Comparison of ENCODE assay signal across 26 cellular contexts in genomic region chr18:29821544-29821943, GRCh38.
"Had no signal": no experiment of that assay in that cellular context is flagged by ENCODE, and none has a peak within 500 bp of the region (broad histone marks: within the 10 kb centered on the region; RNA-seq: fewer than 3 reads in every experiment).

No MANE protein-coding gene starts in this region.

- H3K4me1 ChIP-seq: stomach, testis, thyroid gland, tibial artery, tibial nerve, transverse colon, upper lobe of left lung, upper lobe of right lung, uterus had no signal

- H3K27me3 ChIP-seq: stomach, suprapubic skin, testis, thyroid gland, tibial artery, tibial nerve, transverse colon, upper lobe of left lung, upper lobe of right lung, uterus had no signal

- ATAC-seq: stimulated activated effector memory CD8-positive, alpha-beta T cell treated with anti-CD3 and anti-CD28 coated beads, Interleukin-12 subunit alpha, Interleukin-12 subunit beta, amount 100 ng/mL, for 72 hours; stimulated activated memory B cell treated with anti-CD40 and anti-IgM and Interleukin-4, amounts not matched to agents 10 μg/mL and 1 μg/mL and 100 μg/mL, for 72 hours; stimulated activated naive B cell treated with anti-CD40 and anti-IgM and Interleukin-4, amounts not matched to agents 10 μg/mL and 1 μg/mL and 100 μg/mL, for 72 hours; stimulated activated naive CD8-positive, alpha-beta T cell treated with anti-CD3 and anti-CD28 coated beads, Interleukin-15, amount 100 ng/mL, for 72 hours; stimulated activated naive CD8-positive, alpha-beta T cell treated with anti-CD3 and anti-CD28 coated beads, Interleukin-15, Interleukin-2, amounts not matched to agents 100 U/mL and 50 U/mL, for 24 hours; upper lobe of right lung had no signal

- H3K36me3 ChIP-seq: stomach, suprapubic skin, thoracic aorta, thyroid gland, tibial artery, tibial nerve, transverse colon, upper lobe of left lung, upper lobe of right lung, uterus had no signal

- H3K27ac ChIP-seq: stomach, suprapubic skin, testis, thoracic aorta, thyroid gland, tibial artery, tibial nerve, transverse colon, upper lobe of left lung, upper lobe of right lung, uterus had no signal

- H3K9me3 ChIP-seq: suprapubic skin, testis, thoracic aorta, thyroid gland, tibial artery, transverse colon, upper lobe of left lung, upper lobe of right lung, uterus had no signal

- H3K4me3 ChIP-seq: stomach, suprapubic skin, testis, thoracic aorta, thyroid gland, tibial artery, tibial nerve, transverse colon, upper lobe of left lung, upper lobe of right lung, uterus had no signal

- FAIRE-seq: urothelium cell line had no signal

- DNase-seq: stimulated activated CD4-positive, alpha-beta T cell treated with anti-CD3 and anti-CD28 coated beads, Interleukin-2, amount 100 ng/mL, for 48 hours; stimulated activated CD4-positive, alpha-beta T cell treated with anti-CD3 and anti-CD28 coated beads, Interleukin-4, amount 100 ng/mL, for 1 hour; stimulated activated CD4-positive, alpha-beta T cell treated with anti-CD3 and anti-CD28 coated beads, Interleukin-4, amount 100 ng/mL, for 24 hours; stimulated activated CD4-positive, alpha-beta T cell treated with anti-CD3 and anti-CD28 coated beads, Interleukin-4, amount 100 ng/mL, for 4 hours; stimulated activated CD8-positive, alpha-beta memory T cell treated with anti-CD3 and anti-CD28 coated beads, Interleukin-4, amount 100 ng/mL, for 48 hours; stimulated activated naive B cell treated with anti-CD40 and anti-IgM and Interleukin-4, amounts not matched to agents 10 μg/mL and 1 μg/mL and 100 μg/mL, for 72 hours; stimulated activated naive CD4-positive, alpha-beta T cell; stimulated activated naive CD4-positive, alpha-beta T cell treated with Interleukin-2 at 50 U/mL for 16 hours; stimulated activated naive CD8-positive, alpha-beta T cell treated with anti-CD3 and anti-CD28 coated beads, Interleukin-15, amount 100 ng/mL, for 72 hours; stimulated activated naive CD8-positive, alpha-beta T cell treated with anti-CD3 and anti-CD28 coated beads, Interleukin-15, Interleukin-2, amounts not matched to agents 100 U/mL and 50 U/mL, for 24 hours; stomach; substantia nigra; testis; thyroid gland; tibial artery; transverse colon; trophoblast cell; upper lobe of left lung; upper lobe of right lung; uterus had no signal
